9 cellular contexts compared by ENCODE assay signal in genomic region chr13:31896427-31896826, GRCh38.
DNase-seq lines count a peak whose midpoint lies in the region; ATAC-seq, FAIRE-seq and TF ChIP-seq lines count a peak whose summit lies in the region.
"Had no signal": no experiment of that assay in that cellular context is flagged by ENCODE, and none has a peak within 500 bp of the region (broad histone marks: within the 10 kb centered on the region; RNA-seq: fewer than 3 reads in every experiment).

No MANE protein-coding gene starts in this region.

- H3K79me2 ChIP-seq in osteoblast (ENCODE audit: insufficient read depth, low read length): no peaks in the 10 kb centered on the region

- no peaks in the 10 kb centered on the region for H3K9me3 ChIP-seq in ascending aorta
- H3K9me3 ChIP-seq in osteoblast (ENCODE audit: low read depth, low read length): no peaks in the 10 kb centered on the region
- no peaks in the 10 kb centered on the region for H3K9me3 ChIP-seq in small intestine (ENCODE audit: control insufficient read depth, low read depth)

- H3K4me3 ChIP-seq in ascending aorta: no peak overlapping the region
- H3K4me3 ChIP-seq in osteoblast (ENCODE audit: insufficient read depth, low read length): no peak overlapping the region
- no peak overlapping the region for H3K4me3 ChIP-seq in small intestine (ENCODE audit: low read depth in 1 of 2, low read length in 2 of 2)

- H2AFZ ChIP-seq in osteoblast (ENCODE audit: low read length): no peak overlapping the region

- H3K4me2 ChIP-seq in osteoblast (ENCODE audit: insufficient read depth, low read length): peak overlapping the region; percentile 25

- DNase-seq in ascending aorta (ENCODE audit: low spot score in 2 of 2) (peak in 1 of 2 donors; percentile 74), osteoblast (ENCODE audit: insufficient read length, low spot score, missing footprints) (peak; percentile 86), small intestine (no peak), retina (no peak)
- DNase-seq: activated CD4-positive, CD25-positive, alpha-beta regulatory T cell had no signal

- ATAC-seq in GM18508 (IDR thresholded peaks at IDR 0.05; ENCODE audit: insufficient read depth, unreplicated experiment) (peak; percentile 35), HG02870 (IDR thresholded peaks at IDR 0.05; ENCODE audit: unreplicated experiment) (peak; percentile 36), GM19351 (IDR thresholded peaks at IDR 0.05; ENCODE audit: unreplicated experiment) (no peak), GM21528 (IDR thresholded peaks at IDR 0.05; ENCODE audit: low FRiP score, unreplicated experiment) (no peak)

- no peaks in the 10 kb centered on the region for H3K27me3 ChIP-seq in ascending aorta
- H3K27me3 ChIP-seq in osteoblast (ENCODE audit: insufficient read depth, low read length): no peaks in the 10 kb centered on the region
- H3K27me3 ChIP-seq in small intestine (ENCODE audit: control insufficient read depth in 2 of 2, insufficient read depth in 2 of 2, low read length in 2 of 2): no peaks in the 10 kb centered on the region

- no peaks in the 10 kb centered on the region for H4K20me1 ChIP-seq in osteoblast (ENCODE audit: insufficient read depth, low read length)

- no peak for FAIRE-seq in small intestine (lab: Jason Lieb, UNC)

- H3K36me3 ChIP-seq in ascending aorta: no peaks in the 10 kb centered on the region
- no peaks in the 10 kb centered on the region for H3K36me3 ChIP-seq in osteoblast (ENCODE audit: insufficient read depth, low read length)
- H3K36me3 ChIP-seq in small intestine (ENCODE audit: control insufficient read depth in 2 of 2, insufficient read depth in 2 of 2, low read length in 2 of 2): no peaks in the 10 kb centered on the region

- H3K4me1 ChIP-seq in ascending aorta (peaks cover 5 to 36% of the 10 kb centered on the region in 2 donors), osteoblast (ENCODE audit: insufficient read depth, low read length) (peaks cover 22% of the 10 kb centered on the region), small intestine (ENCODE audit: control insufficient read depth in 2 of 2, insufficient read depth in 1 of 2, low read depth in 1 of 2, low read length in 1 of 2) (no peaks in the 10 kb centered on the region)

- TF ChIP-seq CTCF in ascending aorta (IDR thresholded peaks at IDR 0.05) (no peak), osteoblast (IDR thresholded peaks at IDR 0.05; ENCODE audit: extremely low read depth, low read depth, low read length) (no peak)

- WGBS in small intestine, 3 donors: 24 to 33% (median 32%) methylated on average over 2 of the region's 2 CpGs

- intact Hi-C loops in ascending aorta (cut with DNase I): loop anchor here (2.0 kb wide), 1 partner anchor 50 kb away; no protein-coding TSS in a partner anchor

- H3K27ac ChIP-seq in ascending aorta (peak overlapping the region; percentile 66 to 77), osteoblast (ENCODE audit: low read depth, low read length) (peak overlapping the region; percentile 64), small intestine (ENCODE audit: low read depth in 1 of 2, low read length in 1 of 2) (no peak overlapping the region)

Comparison
In these comparisons a context has a peak if more than half of its experiments do, and no peak if none do; other contexts are left out.
1. ATAC-seq: peak in GM18508 (single experiment) and HG02870 (single experiment); none in GM19351 (single experiment) and GM21528 (single experiment).
2. H3K27ac ChIP-seq: peak in ascending aorta (2 of 2) and osteoblast (single experiment); none in small intestine (0 of 2).